Comparison of ENCODE assay signal across 1 cellular context in genomic region chr3:194685723-194686413, GRCh38.
TF ChIP-seq lines count a peak whose summit lies in the region.

FAM43A (plus strand) TSS chr3:194685883; CDS start chr3:194686827, 944 bp downstream.

TF ChIP-seq in HepG2, 621 proteins besides CTCF, POLR2A, EP300 and RAD21 (continued from another document and continues in another):
- TF ChIP-seq DMTF1 (CRISPR knock-in tag; IDR thresholded peaks at IDR 0.05) (no peak), MAF1 (CRISPR knock-in tag; IDR thresholded peaks at IDR 0.05; ENCODE audit: borderline replicate concordance) (no peak), SP140L (CRISPR knock-in tag; IDR thresholded peaks at IDR 0.05; ENCODE audit: borderline replicate concordance) (peak; percentile 19; the same call in 1 of the 2 replicates), ZNF513 (CRISPR knock-in tag; conservative IDR thresholded peaks at IDR 0.05) (0 out of 2 replicates have a peak, but pooled peaks have one; percentile 29), RFXANK (CRISPR knock-in tag; IDR thresholded peaks at IDR 0.05) (no peak), ZBTB3 (CRISPR knock-in tag; IDR thresholded peaks at IDR 0.05; ENCODE audit: borderline replicate concordance, low read depth) (no peak), NFE2L2 (IDR thresholded peaks at IDR 0.05; ENCODE audit: low read length) (no peak), AKNA (CRISPR knock-in tag; IDR thresholded peaks at IDR 0.05; ENCODE audit: borderline replicate concordance) (no peak), CBFB (CRISPR knock-in tag; IDR thresholded peaks at IDR 0.05) (0 out of 2 replicates have a peak, but pooled peaks have one; percentile 69), SIX4 (CRISPR knock-in tag; IDR thresholded peaks at IDR 0.05) (no peak), ZFYVE20 (CRISPR knock-in tag; IDR thresholded peaks at IDR 0.05; ENCODE audit: borderline replicate concordance, low read depth) (no peak), SUZ12 (IDR thresholded peaks at IDR 0.05; ENCODE audit: low read depth, low read length) (no peak), ZNF543 (CRISPR knock-in tag; IDR thresholded peaks at IDR 0.05) (0 out of 2 replicates have a peak, but pooled peaks have one; percentile 50), DR1 (CRISPR knock-in tag; IDR thresholded peaks at IDR 0.05) (peak; percentile 69; the same call in 1 of the 2 replicates), ZNF329 (CRISPR knock-in tag; IDR thresholded peaks at IDR 0.05; ENCODE audit: low read depth) (no peak), ZNF782 (CRISPR knock-in tag; IDR thresholded peaks at IDR 0.05; ENCODE audit: borderline replicate concordance) (no peak), BATF2 (CRISPR knock-in tag; IDR thresholded peaks at IDR 0.05) (no peak), SMAD9 (CRISPR knock-in tag; IDR thresholded peaks at IDR 0.05) (no peak), ZNF446 (CRISPR knock-in tag; IDR thresholded peaks at IDR 0.05) (no peak), ZNF577 (CRISPR knock-in tag; IDR thresholded peaks at IDR 0.05; ENCODE audit: borderline replicate concordance, low read depth) (no peak), ZNF512 (CRISPR knock-in tag; IDR thresholded peaks at IDR 0.05) (no peak), MLLT10 (CRISPR knock-in tag; IDR thresholded peaks at IDR 0.05) (no peak), ZNF264 (CRISPR knock-in tag; IDR thresholded peaks at IDR 0.05) (no peak), HDAC2 (CRISPR knock-in tag; IDR thresholded peaks at IDR 0.05) (peak; percentile 72; the same call in 1 of the 2 replicates), STAT6 (CRISPR knock-in tag; IDR thresholded peaks at IDR 0.05; ENCODE audit: borderline replicate concordance) (no peak), SMAD1 (CRISPR knock-in tag; IDR thresholded peaks at IDR 0.05; ENCODE audit: borderline replicate concordance, low read depth) (no peak), ZNF205 (CRISPR knock-in tag; IDR thresholded peaks at IDR 0.05) (no peak), ZNF770 (CRISPR knock-in tag; IDR thresholded peaks at IDR 0.05) (0 out of 2 replicates have a peak, but pooled peaks have one; percentile 15), ZNF616 (CRISPR knock-in tag; IDR thresholded peaks at IDR 0.05; ENCODE audit: low read depth) (no peak), ZNF333 (CRISPR knock-in tag; IDR thresholded peaks at IDR 0.05; ENCODE audit: borderline replicate concordance) (no peak), ZNF619 (CRISPR knock-in tag; IDR thresholded peaks at IDR 0.05) (no peak), ZNF484 (CRISPR knock-in tag; IDR thresholded peaks at IDR 0.05; ENCODE audit: borderline replicate concordance, low read depth) (no peak), ARID2 (CRISPR knock-in tag; IDR thresholded peaks at IDR 0.05; ENCODE audit: borderline replicate concordance) (no peak), CAMTA2 (CRISPR knock-in tag; IDR thresholded peaks at IDR 0.05; ENCODE audit: borderline replicate concordance) (no peak), ZXDC (CRISPR knock-in tag; IDR thresholded peaks at IDR 0.05) (no peak; the same call in 1 of the 2 replicates), ZNF512B (CRISPR knock-in tag; IDR thresholded peaks at IDR 0.05; ENCODE audit: borderline replicate concordance) (no peak), MATR3 (CRISPR knock-in tag; IDR thresholded peaks at IDR 0.05) (no peak)
